ENCODE assay signal across 17 cellular contexts in genomic region chr9:109536859-109537258, GRCh38. TPM values are rescaled to one million over a fixed set of nuclear protein-coding genes. Genes with fewer than 3 reads are reported as not detected.
"Had no signal": no experiment of that assay in that cellular context is flagged by ENCODE, and none has a peak within 500 bp of the region (broad histone marks: within the 10 kb centered on the region; RNA-seq: fewer than 3 reads in every experiment).

No MANE protein-coding gene starts in this region.

- H3K27ac ChIP-seq: ascending aorta, gastroesophageal sphincter, heart left ventricle, left ventricle myocardium inferior had no signal

- H3K27me3 ChIP-seq: ascending aorta had no signal

- H3K9me3 ChIP-seq: ascending aorta, gastroesophageal sphincter, heart left ventricle, left ventricle myocardium inferior, mucosa of descending colon had no signal

- DNase-seq: activated CD4-positive, alpha-beta T cell treated with anti-CD3 and anti-CD28 coated beads, Interleukin-2, amount 50 U/mL, for 4 hours; activated effector memory CD4-positive, alpha-beta T cell treated with anti-CD3 and anti-CD28 coated beads, Interleukin-2, amount 50 U/mL, for 16 hours; activated naive CD4-positive, alpha-beta T cell treated with anti-CD3 and anti-CD28 coated beads, Interleukin-2, amount 50 U/mL, for 16 hours; activated T-cell treated with anti-CD3 and anti-CD28 coated beads, Interleukin-2, amount 50 U/mL, for 72 hours; cerebellar nuclear complex; effector CD4-positive, alpha-beta T cell; heart left ventricle; left ventricle myocardium inferior; mucosa of descending colon; naive B cell; right cardiac atrium; stimulated activated CD4-positive, alpha-beta T cell treated with anti-CD3 and anti-CD28 coated beads, Interleukin-4, amount 100 ng/mL, for 1 hour; stimulated activated naive CD8-positive, alpha-beta T cell treated with anti-CD3 and anti-CD28 coated beads, Interleukin-15, amount 100 ng/mL, for 72 hours; T-helper 17 cell; trophoblast cell had no signal

- H3K4me1 ChIP-seq: ascending aorta, gastroesophageal sphincter, heart left ventricle, left ventricle myocardium inferior had no signal

- ATAC-seq: activated T-cell treated with anti-CD3 and anti-CD28 coated beads, Interleukin-2, amount 50 U/mL, for 72 hours; gastroesophageal sphincter; heart left ventricle; mucosa of descending colon; right cardiac atrium; stimulated activated naive CD8-positive, alpha-beta T cell treated with anti-CD3 and anti-CD28 coated beads, Interleukin-15, amount 100 ng/mL, for 72 hours; T-helper 17 cell had no signal

- H3K36me3 ChIP-seq: ascending aorta, gastroesophageal sphincter, heart left ventricle, left ventricle myocardium inferior had no signal

- H3K4me3 ChIP-seq: ascending aorta, gastroesophageal sphincter, heart left ventricle, left ventricle myocardium inferior, mucosa of descending colon had no signal

RNA-seq across cellular contexts. Expression of gene PTPN3, which starts 38.8 kb away (rescaled TPM):
- total RNA-seq: T-helper 17 cell had no signal
